In the genomic region with DNA sequence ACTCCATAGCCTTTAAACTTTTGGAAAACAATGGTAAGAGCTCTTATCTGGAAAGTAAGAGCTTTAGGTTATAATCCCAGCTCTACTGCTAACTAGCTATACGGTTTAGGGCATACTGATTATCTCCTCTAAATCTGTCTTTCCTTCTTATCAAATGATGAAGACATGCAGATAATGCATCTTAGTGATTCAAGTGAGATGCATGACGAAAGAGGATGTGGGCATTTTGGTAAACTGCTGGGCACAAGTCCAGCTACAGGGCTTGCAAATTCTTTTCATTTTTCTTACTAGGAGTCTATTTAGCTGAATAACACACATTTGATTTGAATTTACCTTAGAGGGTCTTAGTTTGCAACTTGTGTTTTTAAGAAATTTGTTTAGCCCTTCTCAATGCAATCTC, we compare ENCODE assay signal across 15 cellular contexts.
DNase-seq lines count a peak whose midpoint lies in the region; ATAC-seq lines count a peak whose summit lies in the region.
"Had no signal": no experiment of that assay in that cellular context is flagged by ENCODE, and none has a peak within 500 bp of the region (broad histone marks: within the 10 kb centered on the region; RNA-seq: fewer than 3 reads in every experiment).

No MANE protein-coding gene starts in this region.

- ATAC-seq in HG03442 (IDR thresholded peaks at IDR 0.05; ENCODE audit: unreplicated experiment) = no peak
- ATAC-seq in activated CD4-positive, CD25-positive, alpha-beta regulatory T cell treated with anti-CD3 and anti-CD28 coated beads, Interleukin-2, amount 50 U/mL, for 24 hours = no peak
- ATAC-seq: gastroesophageal sphincter, HCT116 had no signal

- DNase-seq in AML-193 (lab: John Stamatoyannopoulos, UW) (peak; percentile 13 to 18), MV-4-11 (lab: John Stamatoyannopoulos, UW) (peak; percentile 69), astrocyte of the hippocampus (ENCODE audit: low read depth, low spot score) (peak; percentile 88), iris pigment epithelial cell (ENCODE audit: low read depth) (peak; percentile 87), DMS79 (lab: John Stamatoyannopoulos, UW) (no peak)
- DNase-seq in activated effector memory CD4-positive, alpha-beta T cell treated with anti-CD3 and anti-CD28 coated beads, Interleukin-2, amount 50 U/mL, for 16 hours = no peak
- DNase-seq: activated CD4-positive, alpha-beta T cell treated with anti-CD3 and anti-CD28 coated beads, Interleukin-2, amount 10 ng/mL, durations not matched to agents 7 days and 5 days; dorsolateral prefrontal cortex; NCI-H1048; Peyer's patch; stimulated activated CD4-positive, alpha-beta T cell treated with anti-CD3 and anti-CD28 coated beads, Interleukin-2, amount 100 ng/mL, for 24 hours had no signal

Comparison
In these comparisons a context has a peak if more than half of its experiments do, and no peak if none do; other contexts are left out.
1. DNase-seq: peak in AML-193 (2 of 2), MV-4-11 (single experiment), astrocyte of the hippocampus (single experiment) and iris pigment epithelial cell (single experiment); none in activated effector memory CD4-positive, alpha-beta T cell treated with anti-CD3 and anti-CD28 coated beads, Interleukin-2, amount 50 U/mL, for 16 hours (single experiment) and DMS79 (single experiment).